ENCODE assay signal across 18 cellular contexts in genomic region chrX:105018865-105019264, GRCh38.
"Had no signal": no experiment of that assay in that cellular context is flagged by ENCODE, and none has a peak within 500 bp of the region (broad histone marks: within the 10 kb centered on the region; RNA-seq: fewer than 3 reads in every experiment).

No MANE protein-coding gene starts in this region.

- H3K36me3 ChIP-seq: cardiac muscle cell, colonic mucosa, gastrocnemius medialis, upper lobe of right lung had no signal

- DNase-seq: activated CD4-positive, alpha-beta T cell treated with anti-CD3 and anti-CD28 coated beads for 36 hours; activated CD8-positive, alpha-beta memory T cell treated with anti-CD3 and anti-CD28 coated beads, Interleukin-2, amount 50 U/mL, for 48 hours; activated CD8-positive, alpha-beta T cell treated with anti-CD3 and anti-CD28 coated beads, Interleukin-2, amount 10 ng/mL, durations not matched to agents 7 days and 5 days; activated naive CD8-positive, alpha-beta T cell treated with anti-CD3 and anti-CD28 coated beads, Interleukin-2, amount 10 ng/mL, durations not matched to agents 7 days and 5 days; aorta; colonic mucosa; effector memory CD4-positive, alpha-beta T cell; gastrocnemius medialis; kidney; occipital lobe; stimulated activated CD4-positive, alpha-beta T cell treated with anti-CD3 and anti-CD28 coated beads, Interleukin-15, amount 100 ng/mL, for 24 hours; stimulated activated CD4-positive, alpha-beta T cell treated with anti-CD3 and anti-CD28 coated beads, Interleukin-4, amount 100 ng/mL, for 24 hours; T1000; upper lobe of right lung had no signal

- ATAC-seq: activated CD4-positive, alpha-beta T cell treated with anti-CD3 and anti-CD28 coated beads for 36 hours; activated CD8-positive, alpha-beta T cell treated with anti-CD3 and anti-CD28 coated beads, Interleukin-2, amount 10 ng/mL, durations not matched to agents 7 days and 5 days; natural killer cell treated with Interleukin-12 subunit alpha and Interleukin-12 subunit beta and Interleukin-15 and Interleukin-18, amount 100 ng/mL, for 72 hours; upper lobe of right lung had no signal

- H3K27me3 ChIP-seq: cardiac muscle cell, colonic mucosa, gastrocnemius medialis, upper lobe of right lung had no signal

- H3K9me3 ChIP-seq: colonic mucosa, gastrocnemius medialis, upper lobe of right lung had no signal

- H3K27ac ChIP-seq: cardiac muscle cell, colonic mucosa, gastrocnemius medialis, upper lobe of right lung, VCaP had no signal

- H3K4me1 ChIP-seq: colonic mucosa, gastrocnemius medialis, upper lobe of right lung had no signal

- H3K4me3 ChIP-seq: cardiac muscle cell, colonic mucosa, gastrocnemius medialis, lung, upper lobe of right lung had no signal
